22 cellular contexts compared by ENCODE assay signal in genomic region chr13:99666146-99666805, GRCh38.
"Had no signal": no experiment of that assay in that cellular context is flagged by ENCODE, and none has a peak within 500 bp of the region (broad histone marks: within the 10 kb centered on the region; RNA-seq: fewer than 3 reads in every experiment).

No MANE protein-coding gene starts in this region.

- H3K9me3 ChIP-seq: lower lobe of right lung, neutrophil, spleen, thyroid gland had no signal

- ATAC-seq: effector memory CD8-positive, alpha-beta T cell; lower lobe of right lung; naive thymus-derived CD8-positive, alpha-beta T cell; stimulated activated memory B cell treated with anti-CD40 and anti-IgM and Interleukin-4, amounts not matched to agents 10 μg/mL and 1 μg/mL and 100 μg/mL, for 72 hours had no signal

- H3K36me3 ChIP-seq: cardiac muscle cell, lower lobe of right lung, neutrophil, spleen, thyroid gland had no signal

- H3K4me3 Mint-ChIP-seq: activated T-helper 1 cell treated with anti-CD3 and anti-CD28 coated beads, Interleukin-12 subunit alpha, Interleukin-12 subunit beta, Interleukin-2, Interleukin-4 antibody, amounts not matched to agents 30 ng/mL and 10 ng/mL and 1 ng/mL, durations not matched to agents 14 hours and 24 hours and 36 hours; effector memory CD8-positive, alpha-beta T cell; naive thymus-derived CD8-positive, alpha-beta T cell; stimulated activated memory B cell treated with anti-CD40 and anti-IgM and Interleukin-4, amounts not matched to agents 10 μg/mL and 1 μg/mL and 100 μg/mL, for 72 hours had no signal

- H3K27me3 ChIP-seq: cardiac muscle cell, spleen, thyroid gland had no signal

- H3K9me3 Mint-ChIP-seq: activated naive CD4-positive, alpha-beta T cell treated with anti-CD3 and anti-CD28 coated beads, Interleukin-2, amount 50 U/mL, for 72 hours; activated T-helper 1 cell treated with anti-CD3 and anti-CD28 coated beads, Interleukin-12 subunit alpha, Interleukin-12 subunit beta, Interleukin-2, Interleukin-4 antibody, amounts not matched to agents 30 ng/mL and 10 ng/mL and 1 ng/mL, durations not matched to agents 14 hours and 24 hours and 36 hours; effector memory CD8-positive, alpha-beta T cell; naive thymus-derived CD8-positive, alpha-beta T cell; stimulated activated memory B cell treated with anti-CD40 and anti-IgM and Interleukin-4, amounts not matched to agents 10 μg/mL and 1 μg/mL and 100 μg/mL, for 72 hours had no signal

- H3K4me1 Mint-ChIP-seq: stimulated activated memory B cell treated with anti-CD40 and anti-IgM and Interleukin-4, amounts not matched to agents 10 μg/mL and 1 μg/mL and 100 μg/mL, for 72 hours had no signal

- H3K27me3 Mint-ChIP-seq: effector memory CD8-positive, alpha-beta T cell; stimulated activated memory B cell treated with anti-CD40 and anti-IgM and Interleukin-4, amounts not matched to agents 10 μg/mL and 1 μg/mL and 100 μg/mL, for 72 hours had no signal

- H3K36me3 Mint-ChIP-seq: activated naive CD4-positive, alpha-beta T cell treated with anti-CD3 and anti-CD28 coated beads, Interleukin-2, amount 50 U/mL, for 72 hours; naive thymus-derived CD8-positive, alpha-beta T cell; stimulated activated memory B cell treated with anti-CD40 and anti-IgM and Interleukin-4, amounts not matched to agents 10 μg/mL and 1 μg/mL and 100 μg/mL, for 72 hours had no signal

- H3K4me3 ChIP-seq: cardiac muscle cell, lower lobe of right lung, spleen, thyroid gland had no signal

- H3K27ac Mint-ChIP-seq: activated naive CD4-positive, alpha-beta T cell treated with anti-CD3 and anti-CD28 coated beads, Interleukin-2, amount 50 U/mL, for 72 hours; activated T-helper 1 cell treated with anti-CD3 and anti-CD28 coated beads, Interleukin-12 subunit alpha, Interleukin-12 subunit beta, Interleukin-2, Interleukin-4 antibody, amounts not matched to agents 30 ng/mL and 10 ng/mL and 1 ng/mL, durations not matched to agents 14 hours and 24 hours and 36 hours; effector memory CD8-positive, alpha-beta T cell; stimulated activated memory B cell treated with anti-CD40 and anti-IgM and Interleukin-4, amounts not matched to agents 10 μg/mL and 1 μg/mL and 100 μg/mL, for 72 hours had no signal

- H3K27ac ChIP-seq: cardiac muscle cell, lower lobe of right lung, neutrophil, spleen, thyroid gland had no signal

- DNase-seq: activated CD4-positive, alpha-beta T cell treated with anti-CD3 and anti-CD28 coated beads, Interleukin-2, amount 50 U/mL, for 48 hours; activated gamma-delta T cell treated with Interleukin-2 at 50 U/mL for 16 hours; amniotic stem cell; dermis blood vessel endothelial cell; effector memory CD8-positive, alpha-beta T cell; foreskin fibroblast; hippocampal formation; lower lobe of right lung; naive thymus-derived CD8-positive, alpha-beta T cell; posterior cingulate gyrus; retina; spleen; stimulated activated CD4-positive, alpha-beta T cell treated with anti-CD3 and anti-CD28 coated beads, Interleukin-4, amount 100 ng/mL, for 4 hours; T-helper 2 cell; thyroid gland had no signal

- FAIRE-seq: islet of Langerhans, urothelium cell line had no signal

- H3K4me1 ChIP-seq: lower lobe of right lung, spleen, thyroid gland had no signal
